In the genomic region with DNA sequence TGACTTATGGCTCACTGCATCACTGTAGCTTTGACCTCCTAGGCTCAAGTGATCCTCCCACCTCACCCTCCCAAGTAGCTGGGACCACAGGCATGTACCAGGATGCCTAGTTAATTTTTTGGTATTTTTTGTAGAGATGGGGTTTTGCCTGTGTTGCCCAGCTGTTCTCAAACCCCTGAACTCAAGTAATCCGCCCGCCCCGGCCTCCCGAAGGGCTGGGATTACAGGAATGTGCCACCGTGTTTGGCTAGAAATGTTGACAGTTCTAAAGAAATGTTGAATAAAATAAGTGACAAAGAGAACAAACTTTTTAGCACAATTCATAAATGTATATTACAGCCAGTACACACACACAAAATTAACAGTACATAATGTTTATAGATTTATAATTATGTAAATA, we compare ENCODE assay signal across 23 cellular contexts.
"Had no signal": no experiment of that assay in that cellular context is flagged by ENCODE, and none has a peak within 500 bp of the region (broad histone marks: within the 10 kb centered on the region; RNA-seq: fewer than 3 reads in every experiment).

No MANE protein-coding gene starts in this region.

- H3K27ac ChIP-seq: colonic mucosa, coronary artery, dorsolateral prefrontal cortex, epithelial cell of prostate, esophagus muscularis mucosa, esophagus squamous epithelium, foreskin keratinocyte, gastrocnemius medialis, gastroesophageal sphincter, heart left ventricle, heart right ventricle had no signal

- H3K9me3 ChIP-seq: colonic mucosa, esophagus muscularis mucosa, gastrocnemius medialis, gastroesophageal sphincter had no signal

- DNase-seq: colonic mucosa; cortex of kidney; dermis blood vessel endothelial cell; dorsolateral prefrontal cortex; effector CD4-positive, alpha-beta T cell; effector CD8-positive, alpha-beta T cell; effector memory CD4-positive, alpha-beta T cell; effector memory CD8-positive, alpha-beta T cell; endodermal cell; erythroblast; esophagus squamous epithelium; foreskin fibroblast; foreskin keratinocyte; foreskin melanocyte; gastrocnemius medialis; glutamatergic neuron; head of caudate nucleus; heart left ventricle; heart right ventricle had no signal

- H3K27me3 ChIP-seq: colonic mucosa, dorsolateral prefrontal cortex, esophagus muscularis mucosa, esophagus squamous epithelium, foreskin keratinocyte, gastrocnemius medialis, gastroesophageal sphincter, heart left ventricle, heart right ventricle had no signal

- H3K4me1 ChIP-seq: colonic mucosa, esophagus muscularis mucosa, esophagus squamous epithelium, foreskin keratinocyte, gastrocnemius medialis, gastroesophageal sphincter, heart left ventricle, heart right ventricle had no signal

- H3K4me3 ChIP-seq: colonic mucosa, coronary artery, dorsolateral prefrontal cortex, esophagus muscularis mucosa, esophagus squamous epithelium, gastrocnemius medialis, gastroesophageal sphincter, heart left ventricle, heart right ventricle had no signal

- H3K36me3 ChIP-seq: colonic mucosa, esophagus muscularis mucosa, esophagus squamous epithelium, gastrocnemius medialis, gastroesophageal sphincter, heart left ventricle, heart right ventricle had no signal
